Comparison of ENCODE assay signal across 24 cellular contexts in genomic region chr2:226667736-226668135, GRCh38.
A peak's percentile ranks its signal among the peaks of the same experiment; 100 is the strongest.
DNase-seq lines count a peak whose midpoint lies in the region; ATAC-seq, FAIRE-seq and TF ChIP-seq lines count a peak whose summit lies in the region.
"Had no signal": no experiment of that assay in that cellular context is flagged by ENCODE, and none has a peak within 500 bp of the region (broad histone marks: within the 10 kb centered on the region; RNA-seq: fewer than 3 reads in every experiment).

No MANE protein-coding gene starts in this region.

- H3K18ac ChIP-seq in mesenchymal stem cell (ENCODE audit: low read depth in 1 of 2, low read length in 2 of 2), result no peak overlapping the region

- WGBS in mammary epithelial cell (ENCODE audit: low coverage, missing lambda C conversion rate), result 67% methylated on average over 5 of the region's 5 CpGs
- WGBS in mesenchymal stem cell, result 71% methylated on average over 4 of the region's 5 CpGs
- 55 to 73% (median 65%) methylated on average over 5 of the region's 5 CpGs for WGBS in spleen, 5 donors

- peak overlapping the region; percentile 53 for H2AFZ ChIP-seq in mammary epithelial cell (ENCODE audit: low read depth, low read length)
- no peak overlapping the region for H2AFZ ChIP-seq in keratinocyte (ENCODE audit: control insufficient read depth, low read length)
- no peak overlapping the region for H2AFZ ChIP-seq in mesenchymal stem cell (ENCODE audit: low read depth, low read length)
- H2AFZ ChIP-seq: GM23338 had no signal

- H4K20me1 ChIP-seq in mammary epithelial cell (ENCODE audit: insufficient read depth, low read length) (no peaks in the 10 kb centered on the region), keratinocyte (ENCODE audit: control insufficient read depth, extremely low read depth, insufficient read depth, low read length) (no peaks in the 10 kb centered on the region)
- H4K20me1 ChIP-seq: BLaER1 had no signal

- H3K4me3 Mint-ChIP-seq in activated CD4-positive, alpha-beta T cell treated with anti-CD3 and anti-CD28 coated beads, Interleukin-2, amount 10 ng/mL, durations not matched to agents 24 days and 14 days, result no peak overlapping the region
- H3K4me3 Mint-ChIP-seq: B cell; CD4-positive, CD25-positive, alpha-beta regulatory T cell; CD8-positive, alpha-beta T cell; GM23338; H9; HFFc6 had no signal

- H4K91ac ChIP-seq in mesenchymal stem cell (ENCODE audit: low read length), result no peak overlapping the region

- peak overlapping the region; percentile 14 to 21 for H2BK12ac ChIP-seq in mesenchymal stem cell (ENCODE audit: low read length in 2 of 2)

- H3K14ac ChIP-seq in mesenchymal stem cell (ENCODE audit: low read length in 2 of 2), result no peak overlapping the region

- H3K9ac ChIP-seq in mammary epithelial cell (ENCODE audit: insufficient read depth, low read length), result no peak overlapping the region
- no peak overlapping the region for H3K9ac ChIP-seq in keratinocyte (ENCODE audit: control insufficient read depth, extremely low read depth, insufficient read depth, low read length)
- no peak overlapping the region for H3K9ac ChIP-seq in mesenchymal stem cell (ENCODE audit: low read length)
- H3K9ac ChIP-seq: BLaER1 had no signal

- H2BK15ac ChIP-seq in mesenchymal stem cell (ENCODE audit: low read depth, poor library complexity, severe bottlenecking), result no peak overlapping the region

- no peak overlapping the region for H3K4me2 ChIP-seq in mammary epithelial cell (ENCODE audit: insufficient read depth, low read depth, low read length)
- no peak overlapping the region for H3K4me2 ChIP-seq in keratinocyte (ENCODE audit: control insufficient read depth, extremely low read depth, insufficient read depth, low read depth, low read length)
- no peak overlapping the region for H3K4me2 ChIP-seq in mesenchymal stem cell (ENCODE audit: low read length, poor library complexity, severe bottlenecking)
- H3K4me2 ChIP-seq: BLaER1, GM23338 had no signal

- H3K27me3 ChIP-seq in mammary epithelial cell (ENCODE audit: insufficient read depth, low read length), result no peaks in the 10 kb centered on the region
- H3K27me3 ChIP-seq in breast epithelium, result no peaks in the 10 kb centered on the region
- no peaks in the 10 kb centered on the region for H3K27me3 ChIP-seq in keratinocyte (ENCODE audit: control insufficient read depth, extremely low read depth, insufficient read depth, low read length)
- H3K27me3 ChIP-seq in mesenchymal stem cell (ENCODE audit: control insufficient read depth in 1 of 2, insufficient read depth in 1 of 2, low read length in 2 of 2), result no peaks in the 10 kb centered on the region
- peaks cover 0 to 54% (median 0%) of the 10 kb centered on the region in 7 donors for H3K27me3 ChIP-seq in spleen (replicated peaks in 1 of 7)
- H3K27me3 ChIP-seq: BLaER1 had no signal

- H3K4me3 ChIP-seq in mammary epithelial cell (replicated peaks in 1 of 3; ENCODE audit: insufficient read depth in 1 of 3, low read depth in 2 of 3, low read length in 3 of 3) (no peak overlapping the region), breast epithelium (no peak overlapping the region), keratinocyte (ENCODE audit: control insufficient read depth in 2 of 3, extremely low read depth in 1 of 3, insufficient read depth in 2 of 3, low read depth in 1 of 3, low read length in 3 of 3) (no peak overlapping the region), mesenchymal stem cell (ENCODE audit: insufficient read depth in 1 of 2, low read depth in 1 of 2, low read length in 2 of 2) (no peak overlapping the region), spleen (no peak overlapping the region)
- H3K4me3 ChIP-seq: BLaER1, GM23338 had no signal

- no peak overlapping the region for H3K27ac ChIP-seq in mammary epithelial cell (ENCODE audit: insufficient read depth, low read depth, low read length)
- H3K27ac ChIP-seq in breast epithelium, result no peak overlapping the region
- H3K27ac ChIP-seq in keratinocyte (ENCODE audit: control insufficient read depth, insufficient read depth, low read length), result no peak overlapping the region
- H3K27ac ChIP-seq in mesenchymal stem cell (ENCODE audit: low read length, poor library complexity, severe bottlenecking), result no peak overlapping the region
- no peak overlapping the region for H3K27ac ChIP-seq in spleen
- H3K27ac ChIP-seq: 22Rv1, BLaER1, C4-2B had no signal

- H3K4me1 Mint-ChIP-seq in activated CD4-positive, alpha-beta T cell treated with anti-CD3 and anti-CD28 coated beads, Interleukin-2, amount 10 ng/mL, durations not matched to agents 24 days and 14 days, result no peaks in the 10 kb centered on the region
- H3K4me1 Mint-ChIP-seq: CD4-positive, CD25-positive, alpha-beta regulatory T cell had no signal

- H4K8ac ChIP-seq in mesenchymal stem cell (ENCODE audit: low read length), result no peak overlapping the region

- no peak overlapping the region for H3K23ac ChIP-seq in mesenchymal stem cell (ENCODE audit: low read length in 2 of 2)

- H3K36me3 ChIP-seq in mammary epithelial cell (ENCODE audit: insufficient read depth, low read length) (no peaks in the 10 kb centered on the region), breast epithelium (no peaks in the 10 kb centered on the region), keratinocyte (ENCODE audit: control insufficient read depth in 2 of 2, extremely low read depth in 1 of 2, insufficient read depth in 2 of 2, low read length in 2 of 2) (no peaks in the 10 kb centered on the region), mesenchymal stem cell (ENCODE audit: control insufficient read depth in 1 of 2, insufficient read depth in 2 of 2, low read depth in 1 of 2, low read length in 2 of 2) (no peaks in the 10 kb centered on the region), spleen (no peaks in the 10 kb centered on the region)
- H3K36me3 ChIP-seq: BLaER1 had no signal

- TF ChIP-seq CTCF in mammary epithelial cell (conservative IDR thresholded peaks at IDR 0.05 in 1 of 2, IDR thresholded peaks at IDR 0.05 in 1 of 2; ENCODE audit: extremely low read depth in 1 of 2, insufficient read depth in 1 of 2, low read depth in 1 of 2, low read length in 2 of 2) (no peak), breast epithelium (IDR thresholded peaks at IDR 0.05) (no peak), keratinocyte (optimal IDR thresholded peaks at IDR 0.05 in 1 of 3, IDR thresholded peaks at IDR 0.05 in 1 of 3, conservative IDR thresholded peaks at IDR 0.05 in 1 of 3; ENCODE audit: extremely low read depth in 1 of 3, insufficient read depth in 2 of 3, low read length in 3 of 3) (no peak), spleen (IDR thresholded peaks at IDR 0.05 in 8 of 11, conservative IDR thresholded peaks at IDR 0.05 in 3 of 11) (no peak)

- BruUV-seq in mammary epithelial cell (replicated peaks; lab: Mats Ljungman, UMichigan), result no TSS peak

- H3K27me3 Mint-ChIP-seq in activated CD4-positive, alpha-beta T cell treated with anti-CD3 and anti-CD28 coated beads, Interleukin-2, amount 10 ng/mL, durations not matched to agents 24 days and 14 days, result peaks cover 29% of the 10 kb centered on the region

- H3K9me3 Mint-ChIP-seq in activated CD4-positive, alpha-beta T cell treated with anti-CD3 and anti-CD28 coated beads, Interleukin-2, amount 10 ng/mL, durations not matched to agents 24 days and 14 days, result peaks cover 7% of the 10 kb centered on the region
- H3K9me3 Mint-ChIP-seq: CD4-positive, CD25-positive, alpha-beta regulatory T cell; CD8-positive, alpha-beta T cell; GM23338; H9; HFFc6 had no signal

- no peaks in the 10 kb centered on the region for H3K79me1 ChIP-seq in mesenchymal stem cell (replicated peaks; ENCODE audit: low read length, poor library complexity, severe bottlenecking)

- FAIRE-seq in keratinocyte (lab: Jason Lieb, UNC), result peak; percentile 34
- FAIRE-seq: A204.1, G401.6, GM12892, GM19239 had no signal

- TF ChIP-seq POLR2A in breast epithelium (IDR thresholded peaks at IDR 0.05) (no peak), spleen (IDR thresholded peaks at IDR 0.05) (no peak)

- H3K4me1 ChIP-seq in mammary epithelial cell (ENCODE audit: insufficient read depth, low read length) (peaks cover 12% of the 10 kb centered on the region), breast epithelium (no peaks in the 10 kb centered on the region), keratinocyte (ENCODE audit: control insufficient read depth, extremely low read depth, insufficient read depth, low read length) (peaks cover 24% of the 10 kb centered on the region), mesenchymal stem cell (ENCODE audit: control insufficient read depth, insufficient read depth, low read depth, low read length) (no peaks in the 10 kb centered on the region), spleen (peaks cover 0 to 3% (median 0%) of the 10 kb centered on the region in 6 donors)
- H3K4me1 ChIP-seq: BLaER1, Caco-2 had no signal

- no peaks in the 10 kb centered on the region for H3K36me3 Mint-ChIP-seq in activated CD4-positive, alpha-beta T cell treated with anti-CD3 and anti-CD28 coated beads, Interleukin-2, amount 10 ng/mL, durations not matched to agents 24 days and 14 days (ENCODE audit: low read depth)
- H3K36me3 Mint-ChIP-seq: CD4-positive, CD25-positive, alpha-beta regulatory T cell; CD8-positive, alpha-beta T cell had no signal

- DNase-seq in mammary epithelial cell (no peak), breast epithelium (ENCODE audit: low spot score in 2 of 2) (no peak), keratinocyte (ENCODE audit: low read depth, low spot score) (no peak), mesenchymal stem cell (no peak), NCI-H2029 (lab: John Stamatoyannopoulos, UW) (no peak), spleen (no peak)
- DNase-seq in activated CD4-positive, alpha-beta T cell treated with anti-CD3 and anti-CD28 coated beads, Interleukin-2, amount 10 ng/mL, durations not matched to agents 24 days and 14 days, result no peak
- DNase-seq: Caco-2; CD4-positive, CD25-positive, alpha-beta regulatory T cell; CD8-positive, alpha-beta T cell; DMS153; DND-41; H9; HFFc6 had no signal

- no peaks in the 10 kb centered on the region for H3K9me3 ChIP-seq in mammary epithelial cell (replicated peaks; ENCODE audit: insufficient read depth, low read length)
- H3K9me3 ChIP-seq in breast epithelium, result no peaks in the 10 kb centered on the region
- no peaks in the 10 kb centered on the region for H3K9me3 ChIP-seq in keratinocyte (ENCODE audit: control insufficient read depth, low read depth, low read length)
- H3K9me3 ChIP-seq in mesenchymal stem cell (ENCODE audit: control insufficient read depth, low read length), result no peaks in the 10 kb centered on the region
- H3K9me3 ChIP-seq in spleen, result no peaks in the 10 kb centered on the region
- H3K9me3 ChIP-seq: BLaER1, Caco-2 had no signal

- CTCF ChIA-PET in mammary epithelial cell (lab: Charles Lee; ENCODE audit: low non-redundant PET), result no interaction called here

- dilution Hi-C loops in mammary epithelial cell (cut with HindIII; ENCODE audit: low sequenced_read_pairs) (no loop called here), keratinocyte (cut with MboI; ENCODE audit: extremely low pct_ligation_motif_present, low sequenced_read_pairs) (no loop called here)

- no peaks in the 10 kb centered on the region for H3K79me2 ChIP-seq in mammary epithelial cell (ENCODE audit: insufficient read depth, low read length)
- H3K79me2 ChIP-seq in keratinocyte (ENCODE audit: control insufficient read depth, insufficient read depth, low read length), result no peaks in the 10 kb centered on the region

- no peaks in the 10 kb centered on the region for H3K9me1 ChIP-seq in keratinocyte (ENCODE audit: control insufficient read depth, extremely low read depth, insufficient read depth, low read length)

- H2BK5ac ChIP-seq in mesenchymal stem cell (ENCODE audit: low read depth, low read length, poor library complexity, severe bottlenecking), result no peak overlapping the region

- no peak overlapping the region for H3K4ac ChIP-seq in mesenchymal stem cell (ENCODE audit: low read depth in 1 of 2, low read length in 2 of 2)

- ATAC-seq in HG03039 (IDR thresholded peaks at IDR 0.05; ENCODE audit: unreplicated experiment), result no peak
- ATAC-seq: CD8-positive, alpha-beta T cell; GM23338 had no signal

- H3K27ac Mint-ChIP-seq in activated CD4-positive, alpha-beta T cell treated with anti-CD3 and anti-CD28 coated beads, Interleukin-2, amount 10 ng/mL, durations not matched to agents 24 days and 14 days, result no peak overlapping the region
- H3K27ac Mint-ChIP-seq: B cell; CD4-positive, CD25-positive, alpha-beta regulatory T cell; CD8-positive, alpha-beta T cell; GM23338; H9; HFFc6 had no signal

- intact Hi-C loops in mammary epithelial cell (cut with micrococcal nuclease), result no loop called here
- intact Hi-C loops in breast epithelium (cut with DNase I; ENCODE audit: low total_unique reads), result no loop called here
- intact Hi-C loops in spleen (cut with DNase I; ENCODE audit: low total_unique reads), result no loop called here
- intact Hi-C loops in activated CD4-positive, alpha-beta T cell treated with anti-CD3 and anti-CD28 coated beads, Interleukin-2, amount 10 ng/mL, durations not matched to agents 24 days and 14 days (cut with micrococcal nuclease), result no loop called here

- H2AK5ac ChIP-seq in mesenchymal stem cell (ENCODE audit: low read length, severe bottlenecking), result no peak overlapping the region

- in situ Hi-C loops in mammary epithelial cell (cut with MboI; ENCODE audit: low sequenced_read_pairs in 2 of 2), result no loop called here

- H2BK120ac ChIP-seq in mesenchymal stem cell (ENCODE audit: low read depth, low read length), result no peak overlapping the region
